Comparison of ENCODE assay signal across 18 cellular contexts in the genomic region with DNA sequence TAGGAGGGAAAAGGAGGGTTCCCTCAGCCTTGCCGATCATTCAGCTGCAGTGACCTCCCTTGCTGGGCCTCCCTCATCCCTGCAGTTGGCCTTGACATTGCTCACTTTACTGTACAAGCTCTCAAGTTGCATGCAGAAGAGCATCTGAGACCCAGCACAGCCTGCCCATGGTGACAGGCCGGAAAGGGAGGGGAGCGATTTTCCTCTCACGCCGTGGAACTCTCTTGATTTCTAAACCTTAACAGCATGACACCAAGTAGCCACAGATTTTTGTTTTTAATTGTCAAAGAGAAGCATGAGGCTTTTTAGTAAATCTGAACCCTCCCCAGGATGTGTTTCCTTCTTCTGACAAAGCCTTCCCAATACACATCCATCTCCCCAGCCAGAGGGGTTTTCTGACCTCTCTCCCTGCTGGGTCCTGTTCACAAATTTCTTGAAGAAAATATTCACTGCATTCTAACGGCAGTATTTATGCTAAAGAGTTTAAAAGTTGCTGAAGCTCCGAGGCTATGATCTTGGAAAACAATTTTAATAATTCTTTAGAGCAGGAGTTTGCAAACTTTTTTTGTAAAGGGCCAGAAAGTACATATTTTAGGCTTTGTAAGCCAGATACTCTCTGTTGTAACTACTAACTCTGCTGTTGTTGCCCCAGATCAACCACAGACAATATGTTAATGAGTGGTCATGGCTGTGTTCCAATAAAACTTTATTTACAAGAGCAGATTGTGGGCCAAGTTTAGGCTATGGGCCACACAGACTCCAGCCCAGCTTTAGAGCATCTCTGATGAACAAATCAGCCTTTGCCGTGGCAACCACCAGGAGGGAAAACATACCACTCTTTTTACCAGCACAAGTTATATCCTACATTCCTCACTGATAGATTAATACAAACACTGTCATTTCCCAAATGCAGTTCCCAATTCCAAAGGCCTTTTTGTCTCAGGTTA. TPM values are rescaled to one million over a fixed set of nuclear protein-coding genes. Genes with fewer than 3 reads are reported as not detected.
DNase-seq lines count a peak whose midpoint lies in the region; ATAC-seq, FAIRE-seq and TF ChIP-seq lines count a peak whose summit lies in the region.
"Had no signal": no experiment of that assay in that cellular context is flagged by ENCODE, and none has a peak within 500 bp of the region (broad histone marks: within the 10 kb centered on the region; RNA-seq: fewer than 3 reads in every experiment).

No MANE protein-coding gene starts in this region.

- H3K18ac ChIP-seq in mesenchymal stem cell (ENCODE audit: low read depth in 1 of 2, low read length in 2 of 2): peak overlapping the region; percentile 30 to 81

- H4K8ac ChIP-seq in mesenchymal stem cell (ENCODE audit: low read length): no peak overlapping the region

- H3K4me2 ChIP-seq in HepG2 (ENCODE audit: low read depth, low read length): no peak overlapping the region
- no peak overlapping the region for H3K4me2 ChIP-seq in mesenchymal stem cell (ENCODE audit: low read length, poor library complexity, severe bottlenecking)
- H3K4me2 ChIP-seq: PC-9 had no signal

- TF ChIP-seq RAD21 in HepG2 (CRISPR knock-in tag; IDR thresholded peaks at IDR 0.05): no peak

- no peak for TF ChIP-seq EP300 in HepG2 (IDR thresholded peaks at IDR 0.05; ENCODE audit: low read depth in 2 of 2, low read length in 2 of 2)
- no peak for TF ChIP-seq EP300 in HepG2 (CRISPR knock-in tag; IDR thresholded peaks at IDR 0.05; ENCODE audit: borderline replicate concordance)

- no peak; the same call in 2 of the 3 replicates for ATAC-seq in HepG2
- ATAC-seq in right lobe of liver: no peak
- no peak for ATAC-seq in upper lobe of right lung
- ATAC-seq in activated CD8-positive, alpha-beta memory T cell treated with anti-CD3 and anti-CD28 coated beads, Interleukin-2, amount 10 ng/mL, durations not matched to agents 7 days and 5 days: no peak
- no peak for ATAC-seq in omental fat pad (ENCODE audit: low FRiP score)

- CTCF ChIA-PET in HepG2 (lab: Yijun Ruan, JAX; ENCODE audit: low intra/inter-chr PET ratio, low total read pairs): no interaction called here
- CTCF ChIA-PET in activated CD8-positive, alpha-beta memory T cell treated with anti-CD3 and anti-CD28 coated beads, Interleukin-2, amount 10 ng/mL, durations not matched to agents 7 days and 5 days (lab: Charles Lee): interaction anchor here (0.9 kb wide), 1 partner anchor 37 kb away, joined by 3 read pairs; no protein-coding TSS in a partner anchor

- WGBS in HepG2 (ENCODE audit: low lambda C conversion rate): 92% methylated on average over 8 of the region's 8 CpGs
- WGBS in right lobe of liver (ENCODE audit: insufficient coverage, low coverage, low lambda C conversion rate, missing lambda C conversion rate): 93% methylated on average over 8 of the region's 8 CpGs
- 81% methylated on average over 8 of the region's 8 CpGs for WGBS in mesenchymal stem cell

- no peaks in the 10 kb centered on the region for H3K27me3 Mint-ChIP-seq in activated CD8-positive, alpha-beta memory T cell treated with anti-CD3 and anti-CD28 coated beads, Interleukin-2, amount 10 ng/mL, durations not matched to agents 7 days and 5 days

- no peaks in the 10 kb centered on the region for H3K36me3 Mint-ChIP-seq in activated CD8-positive, alpha-beta memory T cell treated with anti-CD3 and anti-CD28 coated beads, Interleukin-2, amount 10 ng/mL, durations not matched to agents 7 days and 5 days

- H3K79me2 ChIP-seq in HepG2 (ENCODE audit: insufficient read depth, low read length): no peaks in the 10 kb centered on the region

- TF ChIP-seq POLR2A in HepG2 (IDR thresholded peaks at IDR 0.05; ENCODE audit: insufficient read depth in 1 of 2, low read depth in 2 of 2, low read length in 2 of 2) (no peak), right lobe of liver (IDR thresholded peaks at IDR 0.05) (no peak)

- H2BK12ac ChIP-seq in mesenchymal stem cell (ENCODE audit: low read length in 2 of 2): peak overlapping the region; percentile 29 to 57

- H3K9me3 ChIP-seq in HepG2 (ENCODE audit: low read length): peaks cover 7% of the 10 kb centered on the region
- no peaks in the 10 kb centered on the region for H3K9me3 ChIP-seq in right lobe of liver
- no peaks in the 10 kb centered on the region for H3K9me3 ChIP-seq in mesenchymal stem cell (ENCODE audit: control insufficient read depth, low read length)
- H3K9me3 ChIP-seq in upper lobe of right lung: no peaks in the 10 kb centered on the region
- no peaks in the 10 kb centered on the region for H3K9me3 ChIP-seq in colonic mucosa
- H3K9me3 ChIP-seq: heart right ventricle, vagina had no signal

- H3K27ac ChIP-seq in HepG2 (ENCODE audit: extremely low read length, insufficient read depth, low read length): no peak overlapping the region
- no peak overlapping the region for H3K27ac ChIP-seq in right lobe of liver
- peak overlapping the region; percentile 6 for H3K27ac ChIP-seq in mesenchymal stem cell (ENCODE audit: low read length, poor library complexity, severe bottlenecking)
- H3K27ac ChIP-seq in upper lobe of right lung: peak overlapping the region; percentile 42
- H3K27ac ChIP-seq in colonic mucosa: no peak overlapping the region
- H3K27ac ChIP-seq: PC-9, vagina had no signal

- H3K9ac ChIP-seq in HepG2 (ENCODE audit: insufficient read depth, low read depth, low read length): no peak overlapping the region
- H3K9ac ChIP-seq in mesenchymal stem cell (ENCODE audit: low read length): no peak overlapping the region
- no peak overlapping the region for H3K9ac ChIP-seq in colonic mucosa (ENCODE audit: low read depth in 2 of 2, low read length in 2 of 2)

- TF ChIP-seq CTCF in HepG2 (CRISPR knock-in tag; IDR thresholded peaks at IDR 0.05): no peak
- no peak for TF ChIP-seq CTCF in right lobe of liver (IDR thresholded peaks at IDR 0.05)
- TF ChIP-seq CTCF in choroid plexus epithelial cell (conservative IDR thresholded peaks at IDR 0.05; ENCODE audit: low read depth, low read length): no peak
- no peak for TF ChIP-seq CTCF in upper lobe of right lung (IDR thresholded peaks at IDR 0.05)
- no peak for TF ChIP-seq CTCF in colonic mucosa (IDR thresholded peaks at IDR 0.05)
- no peak for TF ChIP-seq CTCF in omental fat pad (IDR thresholded peaks at IDR 0.05)

- H3K14ac ChIP-seq in mesenchymal stem cell (ENCODE audit: low read length in 2 of 2): peak overlapping the region in 1 of 2 experiments; percentile 4

- peaks cover 40% of the 10 kb centered on the region for H3K79me1 ChIP-seq in mesenchymal stem cell (replicated peaks; ENCODE audit: low read length, poor library complexity, severe bottlenecking)

- H2BK120ac ChIP-seq in mesenchymal stem cell (ENCODE audit: low read depth, low read length): no peak overlapping the region

- in situ Hi-C loops in HepG2 (cut with HindIII; ENCODE audit: extremely low pct_ligation_motif_present, low pct_unique_long_range_greater_than_20kb): no loop called here

- H3K23ac ChIP-seq in mesenchymal stem cell (ENCODE audit: low read length in 2 of 2): peak overlapping the region in 1 of 2 experiments; percentile 23

- intact Hi-C loops in HepG2 (cut with micrococcal nuclease; ENCODE audit: unreplicated experiment): no loop called here
- intact Hi-C loops in right lobe of liver (cut with DNase I): no loop called here
- intact Hi-C loops in upper lobe of right lung (cut with DNase I): no loop called here
- intact Hi-C loops in colonic mucosa (cut with DNase I): no loop called here

- H3K4me1 ChIP-seq in HepG2 (ENCODE audit: insufficient read depth, low read length) (peaks cover 18% of the 10 kb centered on the region), right lobe of liver (peaks cover 0 to 14% (median 7%) of the 10 kb centered on the region in 4 donors), mesenchymal stem cell (ENCODE audit: control insufficient read depth, insufficient read depth, low read depth, low read length) (peaks cover 16% of the 10 kb centered on the region), upper lobe of right lung (peaks cover 52% of the 10 kb centered on the region), colonic mucosa (no peaks in the 10 kb centered on the region)

- POLR2A ChIA-PET in HepG2 (lab: Yijun Ruan, JAX): no interaction called here

- H3K27ac Mint-ChIP-seq in activated CD8-positive, alpha-beta memory T cell treated with anti-CD3 and anti-CD28 coated beads, Interleukin-2, amount 10 ng/mL, durations not matched to agents 7 days and 5 days: no peak overlapping the region

- peaks cover 5 to 15% of the 10 kb centered on the region in 2 experiments for H3K36me3 ChIP-seq in HepG2 (replicated peaks in 1 of 2; ENCODE audit: control insufficient read depth in 1 of 2, insufficient read depth in 2 of 2, low read length in 2 of 2)
- H3K36me3 ChIP-seq in right lobe of liver: no peaks in the 10 kb centered on the region
- H3K36me3 ChIP-seq in mesenchymal stem cell (ENCODE audit: control insufficient read depth in 1 of 2, insufficient read depth in 2 of 2, low read depth in 1 of 2, low read length in 2 of 2): peaks cover 50 to 51% of the 10 kb centered on the region in 2 experiments
- H3K36me3 ChIP-seq in upper lobe of right lung: peaks cover 64% of the 10 kb centered on the region
- no peaks in the 10 kb centered on the region for H3K36me3 ChIP-seq in colonic mucosa

- H4K20me1 ChIP-seq in HepG2 (ENCODE audit: insufficient read depth, low read length): no peaks in the 10 kb centered on the region

- H3K4me3 ChIP-seq in HepG2 (replicated peaks in 1 of 3; ENCODE audit: insufficient read depth in 1 of 3, low read depth in 2 of 3, low read length in 3 of 3) (no peak overlapping the region), right lobe of liver (no peak overlapping the region), choroid plexus epithelial cell (ENCODE audit: low read depth, low read length) (no peak overlapping the region), mesenchymal stem cell (ENCODE audit: insufficient read depth in 1 of 2, low read depth in 1 of 2, low read length in 2 of 2) (no peak overlapping the region), upper lobe of right lung (no peak overlapping the region), colonic mucosa (no peak overlapping the region)
- H3K4me3 ChIP-seq: heart right ventricle, PC-9, vagina had no signal

- H3K4me3 Mint-ChIP-seq in activated CD8-positive, alpha-beta memory T cell treated with anti-CD3 and anti-CD28 coated beads, Interleukin-2, amount 10 ng/mL, durations not matched to agents 7 days and 5 days: no peak overlapping the region

- no peaks in the 10 kb centered on the region for H3K9me3 Mint-ChIP-seq in activated CD8-positive, alpha-beta memory T cell treated with anti-CD3 and anti-CD28 coated beads, Interleukin-2, amount 10 ng/mL, durations not matched to agents 7 days and 5 days (ENCODE audit: low read depth)

- no peak overlapping the region for H2BK5ac ChIP-seq in mesenchymal stem cell (ENCODE audit: low read depth, low read length, poor library complexity, severe bottlenecking)

- H3K4ac ChIP-seq in mesenchymal stem cell (ENCODE audit: low read depth in 1 of 2, low read length in 2 of 2): peak overlapping the region in 1 of 2 experiments; percentile 71

- H2AFZ ChIP-seq in HepG2 (ENCODE audit: low read length): no peak overlapping the region
- no peak overlapping the region for H2AFZ ChIP-seq in mesenchymal stem cell (ENCODE audit: low read depth, low read length)
- H2AFZ ChIP-seq: PC-9 had no signal

- no peak for FAIRE-seq in HepG2 (lab: Jason Lieb, UNC)
- FAIRE-seq: A204.1 had no signal

- no TSS peak for BruUV-seq in HepG2 (replicated peaks; lab: Mats Ljungman, UMichigan)

- no peak overlapping the region for H2AK5ac ChIP-seq in mesenchymal stem cell (ENCODE audit: low read length, severe bottlenecking)

- H3K27me3 ChIP-seq in HepG2 (ENCODE audit: control insufficient read depth in 1 of 2, insufficient read depth in 2 of 2, low read length in 2 of 2) (no peaks in the 10 kb centered on the region), right lobe of liver (no peaks in the 10 kb centered on the region), mesenchymal stem cell (ENCODE audit: control insufficient read depth in 1 of 2, insufficient read depth in 1 of 2, low read length in 2 of 2) (no peaks in the 10 kb centered on the region), upper lobe of right lung (no peaks in the 10 kb centered on the region), colonic mucosa (no peaks in the 10 kb centered on the region)
- H3K27me3 ChIP-seq: heart right ventricle, vagina had no signal

- no peaks in the 10 kb centered on the region for H3K4me1 Mint-ChIP-seq in activated CD8-positive, alpha-beta memory T cell treated with anti-CD3 and anti-CD28 coated beads, Interleukin-2, amount 10 ng/mL, durations not matched to agents 7 days and 5 days

- H2BK15ac ChIP-seq in mesenchymal stem cell (ENCODE audit: low read depth, poor library complexity, severe bottlenecking): no peak overlapping the region

- H4K91ac ChIP-seq in mesenchymal stem cell (ENCODE audit: low read length): peak overlapping the region; percentile 85

- DNase-seq in HepG2 (ENCODE audit: low spot score) (no peak), right lobe of liver (no peak), choroid plexus epithelial cell (ENCODE audit: low read depth) (peak; percentile 83), mesenchymal stem cell (peak; percentile 55), upper lobe of right lung (no peak), colonic mucosa (no peak), omental fat pad (ENCODE audit: low spot score) (no peak)
- no peak for DNase-seq in activated CD8-positive, alpha-beta memory T cell treated with anti-CD3 and anti-CD28 coated beads, Interleukin-2, amount 10 ng/mL, durations not matched to agents 7 days and 5 days
- DNase-seq: activated naive CD4-positive, alpha-beta T cell; caudate nucleus; heart right ventricle; MM.1S; NCI-H2029 treated with DMSO at 0.1 percent for 48 hours; NCI-H69; PC-9; stimulated activated naive CD4-positive, alpha-beta T cell treated with Interleukin-2 at 50 U/mL for 16 hours had no signal

RNA-seq across cellular contexts. Expression of a gene that starts 34.8 kb away (rescaled TPM):
- total RNA-seq in HepG2 (2016; rRNA removed; fragmentation: Illumina TruSeq; extraction: Trizol): 6.1 and 6.2 TPM in 2 replicates
- total RNA-seq in HepG2 (2016; cell fraction: cytosol; rRNA removed; fragmentation: Illumina TruSeq; extraction: Trizol; ENCODE audit: low read depth): 1.7 and 2.4 TPM in 2 replicates
- 5.4 and 5.9 TPM in 2 replicates for total RNA-seq in HepG2 (2016; cell fraction: insoluble cytoplasmic fraction; rRNA removed; fragmentation: Illumina TruSeq; extraction: Trizol)
- 4.3 and 4.7 TPM in 2 replicates for total RNA-seq in HepG2 (2016; cell fraction: membrane; rRNA removed; fragmentation: Illumina TruSeq; extraction: Trizol)
- total RNA-seq in HepG2 (2016; cell fraction: nucleus; rRNA removed; fragmentation: Illumina TruSeq; extraction: Trizol): 3.8 and 6.4 TPM in 2 replicates
- 6.1 and 7.1 TPM in 2 replicates for polyA plus RNA-seq in HepG2 (2011; rRNA removed)
- 5.3 and 8.6 TPM in 2 replicates for polyA plus RNA-seq in HepG2 (2011; cell fraction: cytosol; rRNA removed)
- 4.5 and 4.6 TPM in 2 replicates for polyA plus RNA-seq in HepG2 (2011; cell fraction: nucleus; rRNA removed)
- 8.2 and 10.5 TPM in 2 replicates for polyA plus RNA-seq in HepG2 (2012)
- 1.5 and 2.2 TPM in 2 replicates for polyA plus RNA-seq in HepG2 (2016; cell fraction: cytosol; fragmentation: Illumina TruSeq; extraction: Trizol; ENCODE audit: low read depth)
- polyA plus RNA-seq in HepG2 (2016; cell fraction: insoluble cytoplasmic fraction; fragmentation: Illumina TruSeq; extraction: Trizol; ENCODE audit: low read depth): 6.6 and 6.8 TPM in 2 replicates
- polyA plus RNA-seq in HepG2 (2016; cell fraction: membrane; fragmentation: Illumina TruSeq; extraction: Trizol; ENCODE audit: low read depth): 3.0 and 3.5 TPM in 2 replicates
- polyA plus RNA-seq in HepG2 (2016; cell fraction: nucleus; fragmentation: Illumina TruSeq; extraction: Trizol; ENCODE audit: insufficient read depth, low read depth): 3.4 and 4.0 TPM in 2 replicates
- polyA minus RNA-seq in HepG2 (2011; rRNA and poly(A)+ RNA removed; ENCODE audit: low replicate concordance): 0.09 and 5.2 TPM in 2 replicates
- 3.3 and 4.0 TPM in 2 replicates for polyA minus RNA-seq in HepG2 (2011; cell fraction: cytosol; rRNA and poly(A)+ RNA removed)
- polyA minus RNA-seq in HepG2 (2011; cell fraction: nucleus; rRNA and poly(A)+ RNA removed): 4.4 and 9.5 TPM in 2 replicates
- 10 to 100 TPM in 3 of 6 experiments, 1 to 10 TPM in 3; 3.0 to 24.0 (median 8.4) TPM for total RNA-seq in right lobe of liver
- 22.4 TPM for polyA plus RNA-seq in mesenchymal stem cell (2013, experiment 1 of 2)
- polyA plus RNA-seq in mesenchymal stem cell (2013, experiment 2 of 2): 23.5 TPM
- total RNA-seq in upper lobe of right lung: 174 TPM
- 1 to 10 TPM; 5.5 to 7.6 TPM for total RNA-seq in colonic mucosa
- 10 to 100 TPM in 1 of 2 experiments, 1 to 10 TPM in 1; 2.3 to 10.0 TPM for total RNA-seq in activated CD8-positive, alpha-beta memory T cell treated with anti-CD3 and anti-CD28 coated beads, Interleukin-2, amount 10 ng/mL, durations not matched to agents 7 days and 5 days
- total RNA-seq in omental fat pad: 1,000 to 10,000 TPM in 1 of 4 donors, 100 to 1,000 TPM in 3; 135 to 1,380 (median 270) TPM

Comparison
In these comparisons a context has a peak if more than half of its experiments do, and no peak if none do; other contexts are left out.
1. DNase-seq: peak in choroid plexus epithelial cell (single experiment) and mesenchymal stem cell (single experiment); none in HepG2 (single experiment), right lobe of liver (0 of 3), upper lobe of right lung (single experiment), colonic mucosa (single experiment), activated CD8-positive, alpha-beta memory T cell treated with anti-CD3 and anti-CD28 coated beads, Interleukin-2, amount 10 ng/mL, durations not matched to agents 7 days and 5 days (single experiment) and omental fat pad (single experiment).
2. H3K27ac ChIP-seq: peak in mesenchymal stem cell (single experiment) and upper lobe of right lung (single experiment); none in HepG2 (single experiment), right lobe of liver (0 of 3) and colonic mucosa (single experiment).